23 cellular contexts compared by ENCODE assay signal in genomic region chrX:133655914-133656265, GRCh38.
DNase-seq lines count a peak whose midpoint lies in the region; ATAC-seq, FAIRE-seq and TF ChIP-seq lines count a peak whose summit lies in the region.
"Had no signal": no experiment of that assay in that cellular context is flagged by ENCODE, and none has a peak within 500 bp of the region (broad histone marks: within the 10 kb centered on the region; RNA-seq: fewer than 3 reads in every experiment).

No MANE protein-coding gene starts in this region.

- no peaks in the 10 kb centered on the region for H3K9me3 ChIP-seq in testis

- no peaks in the 10 kb centered on the region for H3K27me3 Mint-ChIP-seq in nephron progenitor cell (ENCODE audit: low read depth, poor library complexity)

- no peak for TF ChIP-seq POLR2A in testis (IDR thresholded peaks at IDR 0.05)

- H3K27me3 ChIP-seq in testis = no peaks in the 10 kb centered on the region

- H3K27ac ChIP-seq in testis = no peak overlapping the region

- peak; percentile 73 for FAIRE-seq in colon (lab: Jason Lieb, UNC)
- FAIRE-seq: GM12891 had no signal

- DNase-seq in AG10803 (ENCODE audit: low read depth) = peak; percentile 48
- DNase-seq in foreskin melanocyte = peak; percentile 11
- no peak for DNase-seq in nephron progenitor cell
- no peak for DNase-seq in islet precursor cell
- DNase-seq in testis = no peak
- no peak for DNase-seq in activated naive CD4-positive, alpha-beta T cell treated with anti-CD3 and anti-CD28 coated beads, Interleukin-2, amount 50 U/mL, for 72 hours (ENCODE audit: low spot score in 2 of 2)
- DNase-seq: 8988T; AML-193; C1 segment of cervical spinal cord; Calu3; CD8-positive, alpha-beta T cell; DMS153; H9; HFFc6; MV-4-11; NCI-H1694; NCI-H2081; NCI-H2171 treated with DMSO at 0.1 percent for 48 hours; NCI-H526; OCI-M1 had no signal

- H3K36me3 Mint-ChIP-seq in nephron progenitor cell (ENCODE audit: low read depth) = peaks cover 18% of the 10 kb centered on the region
- no peaks in the 10 kb centered on the region for H3K36me3 Mint-ChIP-seq in activated naive CD4-positive, alpha-beta T cell treated with anti-CD3 and anti-CD28 coated beads, Interleukin-2, amount 50 U/mL, for 72 hours
- H3K36me3 Mint-ChIP-seq: CD8-positive, alpha-beta T cell; IgD-negative memory B cell had no signal

- H3K27ac Mint-ChIP-seq in nephron progenitor cell = peak overlapping the region; percentile 58
- no peak overlapping the region for H3K27ac Mint-ChIP-seq in activated naive CD4-positive, alpha-beta T cell treated with anti-CD3 and anti-CD28 coated beads, Interleukin-2, amount 50 U/mL, for 72 hours
- H3K27ac Mint-ChIP-seq: CD8-positive, alpha-beta T cell; HFFc6; IgD-negative memory B cell had no signal

- no peak for TF ChIP-seq CTCF in AG10803 (conservative IDR thresholded peaks at IDR 0.05; ENCODE audit: low read length)
- no peak for TF ChIP-seq CTCF in nephron progenitor cell (IDR thresholded peaks at IDR 0.05)
- no peak for TF ChIP-seq CTCF in testis (IDR thresholded peaks at IDR 0.05)

- intact Hi-C loops in testis (cut with DNase I; ENCODE audit: low total_unique reads) = no loop called here

- peaks cover 36% of the 10 kb centered on the region for H3K4me1 Mint-ChIP-seq in nephron progenitor cell
- H3K4me1 Mint-ChIP-seq: IgD-negative memory B cell had no signal

- no peaks in the 10 kb centered on the region for H3K4me1 ChIP-seq in testis

- ATAC-seq in activated naive CD4-positive, alpha-beta T cell treated with anti-CD3 and anti-CD28 coated beads, Interleukin-2, amount 50 U/mL, for 72 hours = no peak
- ATAC-seq: CD8-positive, alpha-beta T cell had no signal

- no peaks in the 10 kb centered on the region for H3K36me3 ChIP-seq in testis (ENCODE audit: low read depth, missing control alignments)

- H3K9me3 Mint-ChIP-seq in nephron progenitor cell = no peaks in the 10 kb centered on the region
- no peaks in the 10 kb centered on the region for H3K9me3 Mint-ChIP-seq in activated naive CD4-positive, alpha-beta T cell treated with anti-CD3 and anti-CD28 coated beads, Interleukin-2, amount 50 U/mL, for 72 hours
- H3K9me3 Mint-ChIP-seq: CD8-positive, alpha-beta T cell; H9; IgD-negative memory B cell had no signal

- H3K4me3 ChIP-seq in AG10803 (ENCODE audit: low read length) (no peak overlapping the region), testis (no peak overlapping the region)

- no peak overlapping the region for H3K4me3 Mint-ChIP-seq in nephron progenitor cell
- H3K4me3 Mint-ChIP-seq: CD8-positive, alpha-beta T cell; H9; HFFc6; IgD-negative memory B cell had no signal

Comparison
In these comparisons a context has a peak if more than half of its experiments do, and no peak if none do; other contexts are left out.
1. DNase-seq: peak in AG10803 (single experiment) and foreskin melanocyte (single experiment); none in nephron progenitor cell (single experiment), islet precursor cell (single experiment), testis (single experiment) and activated naive CD4-positive, alpha-beta T cell treated with anti-CD3 and anti-CD28 coated beads, Interleukin-2, amount 50 U/mL, for 72 hours (0 of 2).